In genomic region chr22:36352775-36353507, GRCh38 we compare ENCODE assay signal across 8 cellular contexts. TPM values are rescaled to one million over a fixed set of nuclear protein-coding genes. Genes with fewer than 3 reads are reported as not detected.
DNase-seq lines count a peak whose midpoint lies in the region; ATAC-seq and TF ChIP-seq lines count a peak whose summit lies in the region.

No MANE protein-coding gene starts in this region.

- H3K23ac ChIP-seq in mesenchymal stem cell (ENCODE audit: low read length in 2 of 2), result no peak overlapping the region

- peak overlapping the region; percentile 43 for H2AK5ac ChIP-seq in mesenchymal stem cell (ENCODE audit: low read length, severe bottlenecking)

- H3K9ac ChIP-seq in mesenchymal stem cell (ENCODE audit: low read length), result peak overlapping the region; percentile 2

- H3K9me3 ChIP-seq in mesenchymal stem cell (ENCODE audit: control insufficient read depth, low read length) (no peaks in the 10 kb centered on the region), thyroid gland (no peaks in the 10 kb centered on the region)

- H3K4me3 ChIP-seq in mesenchymal stem cell (ENCODE audit: insufficient read depth in 1 of 2, low read depth in 1 of 2, low read length in 2 of 2) (no peak overlapping the region), thyroid gland (replicated peaks in 1 of 3) (no peak overlapping the region)

- H2BK5ac ChIP-seq in mesenchymal stem cell (ENCODE audit: low read depth, low read length, poor library complexity, severe bottlenecking), result peak overlapping the region; percentile 77

- H3K27ac ChIP-seq in mesenchymal stem cell (ENCODE audit: low read length, poor library complexity, severe bottlenecking), result peak overlapping the region; percentile 92
- peak overlapping the region; percentile 67 to 81 (median 71) for H3K27ac ChIP-seq in thyroid gland

- H3K4ac ChIP-seq in mesenchymal stem cell (ENCODE audit: low read depth in 1 of 2, low read length in 2 of 2), result no peak overlapping the region

- no peak overlapping the region for H2BK15ac ChIP-seq in mesenchymal stem cell (ENCODE audit: low read depth, poor library complexity, severe bottlenecking)

- H2BK120ac ChIP-seq in mesenchymal stem cell (ENCODE audit: low read depth, low read length), result no peak overlapping the region

- no peaks in the 10 kb centered on the region for H3K27me3 ChIP-seq in mesenchymal stem cell (ENCODE audit: control insufficient read depth in 1 of 2, insufficient read depth in 1 of 2, low read length in 2 of 2)
- no peaks in the 10 kb centered on the region for H3K27me3 ChIP-seq in thyroid gland

- peak overlapping the region; percentile 36 for H3K4me2 ChIP-seq in mesenchymal stem cell (ENCODE audit: low read length, poor library complexity, severe bottlenecking)

- H2AFZ ChIP-seq in mesenchymal stem cell (ENCODE audit: low read depth, low read length), result no peak overlapping the region

- peak overlapping the region in 1 of 2 experiments; percentile 15 for H3K14ac ChIP-seq in mesenchymal stem cell (ENCODE audit: low read length in 2 of 2)

- WGBS in mesenchymal stem cell, result 83% methylated on average over 13 of the region's 16 CpGs
- 49 to 53% methylated on average over 16 of the region's 16 CpGs for WGBS in thyroid gland, 2 donors

- DNase-seq in activated CD4-positive, alpha-beta T cell treated with anti-CD3 and anti-CD28 coated beads for 48 hours, result peak; percentile 62
- no peak for DNase-seq in activated CD4-positive, alpha-beta T cell treated with anti-CD3 and anti-CD28 coated beads for 1 hour
- peak; percentile 98 for DNase-seq in brain pericyte (ENCODE audit: low read depth, low spot score)
- DNase-seq in mesenchymal stem cell, result no peak
- peak in 1 of 2 donors; percentile 31 for DNase-seq in thyroid gland
- no peak for DNase-seq in NCI-H2081 treated with DMSO at 0.1 percent for 48 hours (lab: John Stamatoyannopoulos, UW)

- H2BK12ac ChIP-seq in mesenchymal stem cell (ENCODE audit: low read length in 2 of 2), result no peak overlapping the region

- H3K36me3 ChIP-seq in mesenchymal stem cell (ENCODE audit: control insufficient read depth in 1 of 2, insufficient read depth in 2 of 2, low read depth in 1 of 2, low read length in 2 of 2) (peaks cover 6 to 29% of the 10 kb centered on the region in 2 experiments), thyroid gland (peaks cover 0 to 6% of the 10 kb centered on the region in 2 donors)

- intact Hi-C loops in thyroid gland (cut with DNase I), result no loop called here

- TF ChIP-seq POLR2A in thyroid gland (IDR thresholded peaks at IDR 0.05), result no peak

- H4K91ac ChIP-seq in mesenchymal stem cell (ENCODE audit: low read length), result no peak overlapping the region

- H3K18ac ChIP-seq in mesenchymal stem cell (ENCODE audit: low read depth in 1 of 2, low read length in 2 of 2), result peak overlapping the region; percentile 46 to 64

- ATAC-seq in HG03442 (IDR thresholded peaks at IDR 0.05; ENCODE audit: unreplicated experiment), result no peak
- ATAC-seq in HG03139 (IDR thresholded peaks at IDR 0.05; ENCODE audit: unreplicated experiment), result no peak

- H3K4me1 ChIP-seq in mesenchymal stem cell (ENCODE audit: control insufficient read depth, insufficient read depth, low read depth, low read length) (peaks cover 50% of the 10 kb centered on the region), thyroid gland (peaks cover 40 to 85% of the 10 kb centered on the region in 2 donors)

- TF ChIP-seq CTCF in thyroid gland (IDR thresholded peaks at IDR 0.05), result no peak

- peak overlapping the region; percentile 50 for H4K8ac ChIP-seq in mesenchymal stem cell (ENCODE audit: low read length)

- no peaks in the 10 kb centered on the region for H3K79me1 ChIP-seq in mesenchymal stem cell (replicated peaks; ENCODE audit: low read length, poor library complexity, severe bottlenecking)

RNA-seq across cellular contexts. Expression of gene MYH9, which starts 34.8 kb away (rescaled TPM):
- 369 TPM for polyA plus RNA-seq in mesenchymal stem cell (2013, experiment 1 of 2)
- 336 TPM for polyA plus RNA-seq in mesenchymal stem cell (2013, experiment 2 of 2)
- 100 to 1,000 TPM; 228 to 375 (median 275) TPM for total RNA-seq in thyroid gland

Comparison
In these comparisons a context has a peak if more than half of its experiments do, and no peak if none do; other contexts are left out.
1. DNase-seq: peak in activated CD4-positive, alpha-beta T cell treated with anti-CD3 and anti-CD28 coated beads for 48 hours (single experiment) and brain pericyte (single experiment); none in activated CD4-positive, alpha-beta T cell treated with anti-CD3 and anti-CD28 coated beads for 1 hour (single experiment), mesenchymal stem cell (single experiment) and NCI-H2081 treated with DMSO at 0.1 percent for 48 hours (single experiment).